In genomic region chr3:52278510-52279069, GRCh38 we compare ENCODE assay signal across 1 cellular context.
TF ChIP-seq lines count a peak whose summit lies in the region.

Gene WDR82 (minus strand): TSS chr3:52278649. CDS start chr3:52278361, 288 bp downstream.

TF ChIP-seq in K562, 482 proteins besides CTCF, POLR2A, EP300 and RAD21 (continued from another document and continues in another):
- TF ChIP-seq ZBTB11 (CRISPR knock-in tag; IDR thresholded peaks at IDR 0.05) (0 out of 6 replicates have a peak, but pooled peaks of 1 of the 3 experiments have one; percentile 39), TARDBP (IDR thresholded peaks at IDR 0.05) (no peak), GTF2F1 (IDR thresholded peaks at IDR 0.05; ENCODE audit: low read depth, low read length) (no peak), ATF1 (CRISPR knock-in tag; IDR thresholded peaks at IDR 0.05) (no peak), ATF1 (tag; IDR thresholded peaks at IDR 0.05) (peak; percentile 72), ZNF263 (CRISPR knock-in tag; IDR thresholded peaks at IDR 0.05; ENCODE audit: borderline replicate concordance) (0 out of 2 replicates have a peak, but pooled peaks have one; percentile 10), ZFX (CRISPR knock-in tag; IDR thresholded peaks at IDR 0.05) (peak; percentile 79), NR2C2 (CRISPR knock-in tag; IDR thresholded peaks at IDR 0.05) (no peak; the same call in 1 of the 2 replicates), NR2C2 (tag; IDR thresholded peaks at IDR 0.05) (peak; percentile 51; the same call in 1 of the 2 replicates), VEZF1 (CRISPR knock-in tag; IDR thresholded peaks at IDR 0.05) (peak; percentile 90), GTF3C2 (IDR thresholded peaks at IDR 0.05; ENCODE audit: borderline replicate concordance, extremely low read depth, insufficient read length) (peak; percentile 43), TOE1 (IDR thresholded peaks at IDR 0.05; ENCODE audit: borderline replicate concordance) (peak; percentile 34; the same call in 1 of the 2 replicates), TOE1 (CRISPR knock-in tag; IDR thresholded peaks at IDR 0.05; ENCODE audit: borderline replicate concordance, low read depth) (no peak), TFAP4 (CRISPR knock-in tag; IDR thresholded peaks at IDR 0.05; ENCODE audit: borderline replicate concordance) (peak; percentile 48; the same call in 1 of the 2 replicates), TBP (optimal IDR thresholded peaks at IDR 0.05; ENCODE audit: low read depth, low read length) (peak; percentile 81), ZNF764 (CRISPR knock-in tag; IDR thresholded peaks at IDR 0.05; ENCODE audit: low read depth) (peak; percentile 78), MAZ (CRISPR knock-in tag; conservative IDR thresholded peaks at IDR 0.05 in 1 of 2, IDR thresholded peaks at IDR 0.05 in 1 of 2) (peak; percentile 80 to 88), E2F4 (CRISPR knock-in tag; IDR thresholded peaks at IDR 0.05; ENCODE audit: low read depth) (no peak), E2F6 (IDR thresholded peaks at IDR 0.05; ENCODE audit: borderline replicate concordance in 1 of 2, extremely low read depth in 1 of 2, insufficient read depth in 1 of 2, insufficient read length in 1 of 2, low read depth in 1 of 2, low read length in 1 of 2, poor library complexity in 1 of 2, severe bottlenecking in 1 of 2) (peak in 1 of 2 experiments; percentile 13), RBM22 (IDR thresholded peaks at IDR 0.05; ENCODE audit: low read depth, low read length, poor library complexity, severe bottlenecking) (peak; percentile 27), CBX8 (IDR thresholded peaks at IDR 0.05; ENCODE audit: borderline replicate concordance, extremely low read depth, low read depth, low read length, poor library complexity, severe bottlenecking) (no peak), TAF9B (IDR thresholded peaks at IDR 0.05; ENCODE audit: partially characterized antibody) (peak; percentile 65), GTF2E2 (tag; IDR thresholded peaks at IDR 0.05) (peak; percentile 84; the same call in 1 of the 2 replicates), ARID1B (IDR thresholded peaks at IDR 0.05) (peak; percentile 17; the same call in 1 of the 2 replicates), NONO (IDR thresholded peaks at IDR 0.05; ENCODE audit: low read depth in 2 of 2, low read length in 1 of 2) (peak in 1 of 2 experiments; percentile 50; a peak in 1 of 4 replicates), ZNF766 (CRISPR knock-in tag; conservative IDR thresholded peaks at IDR 0.05) (0 out of 2 replicates have a peak, but pooled peaks have one; percentile 39), ZNF384 (IDR thresholded peaks at IDR 0.05; ENCODE audit: low read depth, low read length) (peak; percentile 81), LEF1 (IDR thresholded peaks at IDR 0.05) (no peak), FIP1L1 (IDR thresholded peaks at IDR 0.05; ENCODE audit: low read depth, low read length, poor library complexity, severe bottlenecking) (peak; percentile 37), E2F8 (IDR thresholded peaks at IDR 0.05; ENCODE audit: low read depth, partially characterized antibody) (peak; percentile 23), LCOR (CRISPR knock-in tag; IDR thresholded peaks at IDR 0.05) (peak; percentile 33; the same call in 1 of the 2 replicates)
